Comparison of ENCODE assay signal across 19 cellular contexts in genomic region chr22:41551882-41552582, GRCh38. TPM values are rescaled to one million over a fixed set of nuclear protein-coding genes. Genes with fewer than 3 reads are reported as not detected.
A peak's percentile ranks its signal among the peaks of the same experiment; 100 is the strongest.
DNase-seq lines count a peak whose midpoint lies in the region; ATAC-seq, FAIRE-seq and TF ChIP-seq lines count a peak whose summit lies in the region.
"Had no signal": no experiment of that assay in that cellular context is flagged by ENCODE, and none has a peak within 500 bp of the region (broad histone marks: within the 10 kb centered on the region; RNA-seq: fewer than 3 reads in every experiment).

No MANE protein-coding gene starts in this region.

- no peak for TF ChIP-seq RAD21 in HepG2 (CRISPR knock-in tag; IDR thresholded peaks at IDR 0.05)

- TF ChIP-seq CTCF in HepG2 (CRISPR knock-in tag; IDR thresholded peaks at IDR 0.05) (no peak), right lobe of liver (IDR thresholded peaks at IDR 0.05) (no peak), nephron (IDR thresholded peaks at IDR 0.05; ENCODE audit: unreplicated experiment in 3 of 3) (no peak)

- no TSS peak for BruUV-seq in HepG2 (replicated peaks; lab: Mats Ljungman, UMichigan)

- H4K20me1 ChIP-seq in HepG2 (ENCODE audit: insufficient read depth, low read length) = no peaks in the 10 kb centered on the region

- peak overlapping the region; percentile 82 to 90 (median 89) for H3K27ac Mint-ChIP-seq in nephron
- H3K27ac Mint-ChIP-seq in activated CD4-positive, alpha-beta memory T cell treated with anti-CD3 and anti-CD28 coated beads for 36 hours = no peak overlapping the region

- peak overlapping the region; percentile 67 for H2AFZ ChIP-seq in HepG2 (ENCODE audit: low read length)
- H2AFZ ChIP-seq: GM23248 had no signal

- DNase-seq in HepG2 (ENCODE audit: low spot score) = no peak
- DNase-seq in right lobe of liver = no peak
- peak in 3 of 61 donors; percentile 22 to 77 (median 31) for DNase-seq in caudate nucleus (lab: John Stamatoyannopoulos, UW)
- DNase-seq in activated CD4-positive, alpha-beta memory T cell treated with anti-CD3 and anti-CD28 coated beads for 36 hours = no peak
- DNase-seq: DMS79 treated with DMSO at 0.1 percent for 48 hours, GM23248, KG1, NCI-H1092, NCI-H2107, NCI-H345, NCI-H526 treated with DMSO at 0.1 percent for 48 hours, Peyer's patch, Right ventricle myocardium superior had no signal

- no peaks in the 10 kb centered on the region for H3K27me3 Mint-ChIP-seq in nephron (ENCODE audit: low read depth)
- H3K27me3 Mint-ChIP-seq in activated CD4-positive, alpha-beta memory T cell treated with anti-CD3 and anti-CD28 coated beads for 36 hours = peaks cover 5% of the 10 kb centered on the region

- no peaks in the 10 kb centered on the region for H3K36me3 Mint-ChIP-seq in nephron (ENCODE audit: low read depth)
- no peaks in the 10 kb centered on the region for H3K36me3 Mint-ChIP-seq in activated CD4-positive, alpha-beta memory T cell treated with anti-CD3 and anti-CD28 coated beads for 36 hours

- H3K79me2 ChIP-seq in HepG2 (ENCODE audit: insufficient read depth, low read length) = no peaks in the 10 kb centered on the region

- peak overlapping the region; percentile 45; the same call in 1 of the 2 replicates for H3K9ac ChIP-seq in HepG2 (ENCODE audit: insufficient read depth, low read depth, low read length)
- H3K9ac ChIP-seq: GM23248 had no signal

- intact Hi-C loops in HepG2 (cut with micrococcal nuclease; ENCODE audit: unreplicated experiment) (no loop called here), right lobe of liver (cut with DNase I) (no loop called here)
- intact Hi-C loops in activated CD4-positive, alpha-beta memory T cell treated with anti-CD3 and anti-CD28 coated beads for 36 hours (cut with micrococcal nuclease) = no loop called here

- H3K4me2 ChIP-seq in HepG2 (ENCODE audit: low read depth, low read length) = peak overlapping the region; percentile 51
- H3K4me2 ChIP-seq: A549 had no signal

- peaks cover 57% of the 10 kb centered on the region for H3K4me1 Mint-ChIP-seq in nephron
- no peaks in the 10 kb centered on the region for H3K4me1 Mint-ChIP-seq in activated CD4-positive, alpha-beta memory T cell treated with anti-CD3 and anti-CD28 coated beads for 36 hours (ENCODE audit: low read depth)

- H3K9me3 Mint-ChIP-seq in nephron = no peaks in the 10 kb centered on the region
- no peaks in the 10 kb centered on the region for H3K9me3 Mint-ChIP-seq in activated CD4-positive, alpha-beta memory T cell treated with anti-CD3 and anti-CD28 coated beads for 36 hours

- H3K27me3 ChIP-seq in HepG2 (ENCODE audit: control insufficient read depth in 1 of 2, insufficient read depth in 2 of 2, low read length in 2 of 2) (no peaks in the 10 kb centered on the region; a peak in 2 of 5 replicates), right lobe of liver (no peaks in the 10 kb centered on the region)
- H3K27me3 ChIP-seq: Peyer's patch had no signal

- no peak for ATAC-seq in HepG2
- no peak for ATAC-seq in right lobe of liver
- no peak for ATAC-seq in HG02938 (IDR thresholded peaks at IDR 0.05; ENCODE audit: unreplicated experiment)
- no peak for ATAC-seq in HG03108 (IDR thresholded peaks at IDR 0.05; ENCODE audit: unreplicated experiment)
- ATAC-seq: A549 had no signal

- H3K36me3 ChIP-seq in HepG2 (replicated peaks in 1 of 2; ENCODE audit: control insufficient read depth in 1 of 2, insufficient read depth in 2 of 2, low read length in 2 of 2) (no peaks in the 10 kb centered on the region), right lobe of liver (no peaks in the 10 kb centered on the region)
- H3K36me3 ChIP-seq: Peyer's patch had no signal

- H3K4me1 ChIP-seq in HepG2 (ENCODE audit: insufficient read depth, low read length) = peaks cover 85% of the 10 kb centered on the region
- H3K4me1 ChIP-seq in right lobe of liver = peaks cover 0 to 52% (median 12%) of the 10 kb centered on the region in 4 donors
- H3K4me1 ChIP-seq: A549, Peyer's patch had no signal

- POLR2A ChIA-PET in HepG2 (lab: Yijun Ruan, JAX) = interaction anchor here (0.6 to 4.5 kb wide), 9 partner anchors 8 to 171 kb away, joined by 3 to 35 read pairs (median 5); partner anchors contain the start of genes CSDC2 and PMM1
- POLR2A ChIA-PET in activated CD4-positive, alpha-beta memory T cell treated with anti-CD3 and anti-CD28 coated beads for 36 hours (lab: Charles Lee) = no interaction called here

- CTCF ChIA-PET in HepG2 (lab: Yijun Ruan, JAX; ENCODE audit: low intra/inter-chr PET ratio, low total read pairs) = no interaction called here
- CTCF ChIA-PET in activated CD4-positive, alpha-beta memory T cell treated with anti-CD3 and anti-CD28 coated beads for 36 hours (lab: Charles Lee) = no interaction called here

- no peak for TF ChIP-seq POLR2A in HepG2 (IDR thresholded peaks at IDR 0.05; ENCODE audit: insufficient read depth in 1 of 2, low read depth in 2 of 2, low read length in 2 of 2)
- no peak for TF ChIP-seq POLR2A in right lobe of liver (IDR thresholded peaks at IDR 0.05)

- peak overlapping the region; percentile 9 for H3K27ac ChIP-seq in HepG2 (ENCODE audit: extremely low read length, insufficient read depth, low read length)
- peak overlapping the region in 1 of 3 donors; percentile 69 for H3K27ac ChIP-seq in right lobe of liver
- peak overlapping the region; percentile 67 for H3K27ac ChIP-seq in caudate nucleus (ENCODE audit: low read depth, low read length)
- H3K27ac ChIP-seq: A549, C4-2B, GM23248, HL-60, Peyer's patch had no signal

- H3K4me3 ChIP-seq in HepG2 (replicated peaks in 1 of 3; ENCODE audit: insufficient read depth in 1 of 3, low read depth in 2 of 3, low read length in 3 of 3) (peak overlapping the region; percentile 2 to 47 (median 14); a peak in 5 of 6 replicates), right lobe of liver (no peak overlapping the region)
- H3K4me3 ChIP-seq: A549, GM23248, Peyer's patch had no signal

- FAIRE-seq in HepG2 (lab: Jason Lieb, UNC) = no peak
- FAIRE-seq: A549 had no signal

- no peak for TF ChIP-seq EP300 in HepG2 (IDR thresholded peaks at IDR 0.05; ENCODE audit: low read depth in 2 of 2, low read length in 2 of 2)
- TF ChIP-seq EP300 in HepG2 (CRISPR knock-in tag; IDR thresholded peaks at IDR 0.05; ENCODE audit: borderline replicate concordance) = no peak

- 33% methylated on average over 11 of the region's 11 CpGs for WGBS in HepG2 (ENCODE audit: low lambda C conversion rate)
- WGBS in right lobe of liver (ENCODE audit: insufficient coverage, low coverage, low lambda C conversion rate, missing lambda C conversion rate) = 66% methylated on average over 9 of the region's 11 CpGs

- in situ Hi-C loops in HepG2 (cut with HindIII; ENCODE audit: extremely low pct_ligation_motif_present, low pct_unique_long_range_greater_than_20kb) = no loop called here

- H3K4me3 Mint-ChIP-seq in nephron = peak overlapping the region in 2 of 3 experiments; percentile 26 to 32
- no peak overlapping the region for H3K4me3 Mint-ChIP-seq in activated CD4-positive, alpha-beta memory T cell treated with anti-CD3 and anti-CD28 coated beads for 36 hours

- H3K9me3 ChIP-seq in HepG2 (ENCODE audit: low read length) (no peaks in the 10 kb centered on the region), right lobe of liver (no peaks in the 10 kb centered on the region)
- H3K9me3 ChIP-seq: A549, Peyer's patch had no signal

RNA-seq across cellular contexts. Expression of gene POLR3H, which starts 7.8 kb away (rescaled TPM):
- total RNA-seq in HepG2 (2016; rRNA removed; fragmentation: Illumina TruSeq; extraction: Trizol) (28.6 and 30.3 TPM in 2 replicates), right lobe of liver (10 to 100 TPM in 5 of 6 experiments, 1 to 10 TPM in 1; 9.5 to 23.0 (median 18.0) TPM)
- total RNA-seq in HepG2 (2016; cell fraction: cytosol; rRNA removed; fragmentation: Illumina TruSeq; extraction: Trizol; ENCODE audit: low read depth) = 13.1 and 13.9 TPM in 2 replicates
- total RNA-seq in HepG2 (2016; cell fraction: insoluble cytoplasmic fraction; rRNA removed; fragmentation: Illumina TruSeq; extraction: Trizol) = 27.8 and 29.2 TPM in 2 replicates
- total RNA-seq in HepG2 (2016; cell fraction: membrane; rRNA removed; fragmentation: Illumina TruSeq; extraction: Trizol) = 33.4 and 34.4 TPM in 2 replicates
- total RNA-seq in HepG2 (2016; cell fraction: nucleus; rRNA removed; fragmentation: Illumina TruSeq; extraction: Trizol) = 20.8 and 24.8 TPM in 2 replicates
- polyA plus RNA-seq in HepG2 (2011; rRNA removed) = 10.3 and 11.2 TPM in 2 replicates
- 8.4 and 9.9 TPM in 2 replicates for polyA plus RNA-seq in HepG2 (2011; cell fraction: cytosol; rRNA removed)
- polyA plus RNA-seq in HepG2 (2011; cell fraction: nucleus; rRNA removed) = 10.0 and 10.5 TPM in 2 replicates
- 8.6 and 11.1 TPM in 2 replicates for polyA plus RNA-seq in HepG2 (2012)
- polyA plus RNA-seq in HepG2 (2016; cell fraction: cytosol; fragmentation: Illumina TruSeq; extraction: Trizol; ENCODE audit: low read depth) = 40.9 and 52.2 TPM in 2 replicates
- polyA plus RNA-seq in HepG2 (2016; cell fraction: insoluble cytoplasmic fraction; fragmentation: Illumina TruSeq; extraction: Trizol; ENCODE audit: low read depth) = 37.9 and 45.4 TPM in 2 replicates
- 50.3 and 61.8 TPM in 2 replicates for polyA plus RNA-seq in HepG2 (2016; cell fraction: membrane; fragmentation: Illumina TruSeq; extraction: Trizol; ENCODE audit: low read depth)
- 38.0 and 40.7 TPM in 2 replicates for polyA plus RNA-seq in HepG2 (2016; cell fraction: nucleus; fragmentation: Illumina TruSeq; extraction: Trizol; ENCODE audit: insufficient read depth, low read depth)
- polyA minus RNA-seq in HepG2 (2011; rRNA and poly(A)+ RNA removed; ENCODE audit: low replicate concordance) = 18.2 and 44.3 TPM in 2 replicates
- 3.3 and 3.9 TPM in 2 replicates for polyA minus RNA-seq in HepG2 (2011; cell fraction: cytosol; rRNA and poly(A)+ RNA removed)
- polyA minus RNA-seq in HepG2 (2011; cell fraction: nucleus; rRNA and poly(A)+ RNA removed) = 16.3 and 17.3 TPM in 2 replicates
- total RNA-seq in activated CD4-positive, alpha-beta memory T cell treated with anti-CD3 and anti-CD28 coated beads for 36 hours = 10 to 100 TPM; 23.3 to 23.8 TPM

RNA-seq across cellular contexts. Expression of gene CSDC2, which starts 8.8 kb away (rescaled TPM):
- total RNA-seq in HepG2 (2016; rRNA removed; fragmentation: Illumina TruSeq; extraction: Trizol) (0.11 and 0.17 TPM in 2 replicates), right lobe of liver (1 to 10 TPM in 1 of 6 experiments, under 1 TPM in 4, not detected in 1; 0.31 to 3.8 (median 0.37) TPM)
- total RNA-seq in HepG2 (2016; cell fraction: cytosol; rRNA removed; fragmentation: Illumina TruSeq; extraction: Trizol; ENCODE audit: low read depth) = 0.18 TPM in 1 of 2 replicates, not detected in the other
- total RNA-seq in HepG2 (2016; cell fraction: insoluble cytoplasmic fraction; rRNA removed; fragmentation: Illumina TruSeq; extraction: Trizol) = 0.12 and 0.28 TPM in 2 replicates
- 0.07 and 0.09 TPM in 2 replicates for total RNA-seq in HepG2 (2016; cell fraction: membrane; rRNA removed; fragmentation: Illumina TruSeq; extraction: Trizol)
- total RNA-seq in HepG2 (2016; cell fraction: nucleus; rRNA removed; fragmentation: Illumina TruSeq; extraction: Trizol) = not detected in 2 replicates
- 0.26 and 0.47 TPM in 2 replicates for polyA plus RNA-seq in HepG2 (2011; rRNA removed)
- polyA plus RNA-seq in HepG2 (2011; cell fraction: cytosol; rRNA removed) = 0.24 and 0.38 TPM in 2 replicates
- polyA plus RNA-seq in HepG2 (2011; cell fraction: nucleus; rRNA removed) = 0.96 and 1.1 TPM in 2 replicates
- polyA plus RNA-seq in HepG2 (2012) = 0.16 and 0.33 TPM in 2 replicates
- polyA plus RNA-seq in HepG2 (2016; cell fraction: cytosol; fragmentation: Illumina TruSeq; extraction: Trizol; ENCODE audit: low read depth) = 0.03 and 0.05 TPM in 2 replicates
- polyA plus RNA-seq in HepG2 (2016; cell fraction: insoluble cytoplasmic fraction; fragmentation: Illumina TruSeq; extraction: Trizol; ENCODE audit: low read depth) = 0.41 TPM in 1 of 2 replicates, not detected in the other
- 0.08 and 0.15 TPM in 2 replicates for polyA plus RNA-seq in HepG2 (2016; cell fraction: membrane; fragmentation: Illumina TruSeq; extraction: Trizol; ENCODE audit: low read depth)
- polyA plus RNA-seq in HepG2 (2016; cell fraction: nucleus; fragmentation: Illumina TruSeq; extraction: Trizol; ENCODE audit: insufficient read depth, low read depth) = 0.22 and 0.27 TPM in 2 replicates
- polyA minus RNA-seq in HepG2 (2011; rRNA and poly(A)+ RNA removed; ENCODE audit: low replicate concordance) = 0.40 and 0.82 TPM in 2 replicates
- 0.26 and 0.40 TPM in 2 replicates for polyA minus RNA-seq in HepG2 (2011; cell fraction: cytosol; rRNA and poly(A)+ RNA removed)
- 0.12 and 0.13 TPM in 2 replicates for polyA minus RNA-seq in HepG2 (2011; cell fraction: nucleus; rRNA and poly(A)+ RNA removed)
- total RNA-seq in activated CD4-positive, alpha-beta memory T cell treated with anti-CD3 and anti-CD28 coated beads for 36 hours = not detected
- total RNA-seq: GM23248 had no signal

RNA-seq across cellular contexts. Expression of gene PMM1, which starts 37.6 kb away (rescaled TPM):
- total RNA-seq in HepG2 (2016; rRNA removed; fragmentation: Illumina TruSeq; extraction: Trizol) (17.8 and 23.0 TPM in 2 replicates), right lobe of liver (10 to 100 TPM; 21.6 to 45.1 (median 36.2) TPM)
- total RNA-seq in HepG2 (2016; cell fraction: cytosol; rRNA removed; fragmentation: Illumina TruSeq; extraction: Trizol; ENCODE audit: low read depth) = 9.2 and 11.2 TPM in 2 replicates
- total RNA-seq in HepG2 (2016; cell fraction: insoluble cytoplasmic fraction; rRNA removed; fragmentation: Illumina TruSeq; extraction: Trizol) = 18.6 and 19.0 TPM in 2 replicates
- 17.5 and 18.7 TPM in 2 replicates for total RNA-seq in HepG2 (2016; cell fraction: membrane; rRNA removed; fragmentation: Illumina TruSeq; extraction: Trizol)
- total RNA-seq in HepG2 (2016; cell fraction: nucleus; rRNA removed; fragmentation: Illumina TruSeq; extraction: Trizol) = 16.8 and 18.6 TPM in 2 replicates
- polyA plus RNA-seq in HepG2 (2011; rRNA removed) = 95.6 and 100 TPM in 2 replicates
- polyA plus RNA-seq in HepG2 (2011; cell fraction: cytosol; rRNA removed) = 119 and 132 TPM in 2 replicates
- polyA plus RNA-seq in HepG2 (2011; cell fraction: nucleus; rRNA removed) = 140 and 147 TPM in 2 replicates
- polyA plus RNA-seq in HepG2 (2012) = 63.2 and 90.3 TPM in 2 replicates
- 21.5 and 21.9 TPM in 2 replicates for polyA plus RNA-seq in HepG2 (2016; cell fraction: cytosol; fragmentation: Illumina TruSeq; extraction: Trizol; ENCODE audit: low read depth)
- polyA plus RNA-seq in HepG2 (2016; cell fraction: insoluble cytoplasmic fraction; fragmentation: Illumina TruSeq; extraction: Trizol; ENCODE audit: low read depth) = 35.6 and 42.4 TPM in 2 replicates
- polyA plus RNA-seq in HepG2 (2016; cell fraction: membrane; fragmentation: Illumina TruSeq; extraction: Trizol; ENCODE audit: low read depth) = 24.2 and 24.7 TPM in 2 replicates
- 46.6 and 53.0 TPM in 2 replicates for polyA plus RNA-seq in HepG2 (2016; cell fraction: nucleus; fragmentation: Illumina TruSeq; extraction: Trizol; ENCODE audit: insufficient read depth, low read depth)
- 13.2 and 78.6 TPM in 2 replicates for polyA minus RNA-seq in HepG2 (2011; rRNA and poly(A)+ RNA removed; ENCODE audit: low replicate concordance)
- polyA minus RNA-seq in HepG2 (2011; cell fraction: cytosol; rRNA and poly(A)+ RNA removed) = 35.6 and 37.7 TPM in 2 replicates
- 26.9 and 27.8 TPM in 2 replicates for polyA minus RNA-seq in HepG2 (2011; cell fraction: nucleus; rRNA and poly(A)+ RNA removed)
- 10 to 100 TPM; 45.1 to 46.4 TPM for total RNA-seq in activated CD4-positive, alpha-beta memory T cell treated with anti-CD3 and anti-CD28 coated beads for 36 hours

Comparison
In these comparisons a context has a peak if more than half of its experiments do, and no peak if none do; other contexts are left out.
1. H3K4me3 ChIP-seq: peak in HepG2 (3 of 3); none in right lobe of liver (0 of 3).